ENCODE assay signal across 25 cellular contexts in the genomic region with DNA sequence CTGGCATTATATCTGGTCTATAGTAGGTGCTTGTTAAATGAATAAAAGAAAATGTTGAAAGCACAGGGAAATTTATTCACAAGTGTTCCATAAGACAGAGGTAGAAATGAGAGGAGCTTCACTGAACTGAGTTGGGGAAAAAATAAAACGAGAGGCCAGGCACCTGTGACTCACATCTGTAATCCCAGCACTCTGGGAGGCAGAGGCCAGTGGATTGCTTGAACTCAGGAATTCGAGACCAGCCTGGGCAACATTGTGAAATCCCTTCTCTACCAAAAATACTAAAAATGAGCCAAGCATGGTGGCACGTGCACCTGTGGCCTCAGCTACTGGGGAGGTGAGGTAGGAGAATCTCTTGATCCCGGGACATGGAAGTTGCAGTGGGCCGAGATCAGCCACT.
"Had no signal": no experiment of that assay in that cellular context is flagged by ENCODE, and none has a peak within 500 bp of the region (broad histone marks: within the 10 kb centered on the region; RNA-seq: fewer than 3 reads in every experiment).

No MANE protein-coding gene starts in this region.

- H3K9me3 Mint-ChIP-seq: activated CD4-positive, alpha-beta memory T cell treated with anti-CD3 and anti-CD28 coated beads for 36 hours; activated CD4-positive, alpha-beta T cell treated with anti-CD3 and anti-CD28 coated beads, Interleukin-2, amount 10 ng/mL, durations not matched to agents 7 days and 5 days; activated naive CD4-positive, alpha-beta T cell treated with anti-CD3 and anti-CD28 coated beads, Interleukin-2, amount 10 ng/mL, durations not matched to agents 7 days and 5 days; activated naive CD8-positive, alpha-beta T cell treated with anti-CD3 and anti-CD28 coated beads for 36 hours; activated T-helper 2 cell treated with anti-CD3 and anti-CD28 coated beads, Interferon-gamma antibody, Interleukin-2, Interleukin-4, amounts not matched to agents 10 μg/mL and 5 μg/mL and 100 μg/mL, durations not matched to agents 14 hours and 24 hours and 36 hours had no signal

- H3K4me1 Mint-ChIP-seq: activated CD4-positive, alpha-beta T cell treated with anti-CD3 and anti-CD28 coated beads, Interleukin-2, amount 10 ng/mL, durations not matched to agents 7 days and 5 days; activated naive CD4-positive, alpha-beta T cell treated with anti-CD3 and anti-CD28 coated beads, Interleukin-2, amount 10 ng/mL, durations not matched to agents 7 days and 5 days; activated naive CD8-positive, alpha-beta T cell treated with anti-CD3 and anti-CD28 coated beads for 36 hours had no signal

- H3K27ac ChIP-seq: KMS-11, VCaP had no signal

- DNase-seq: activated CD4-positive, alpha-beta memory T cell treated with anti-CD3 and anti-CD28 coated beads for 36 hours; activated CD4-positive, alpha-beta T cell treated with anti-CD3 and anti-CD28 coated beads, Interleukin-2, amount 10 ng/mL, durations not matched to agents 7 days and 5 days; activated CD4-positive, CD25-positive, alpha-beta regulatory T cell; activated CD8-positive, alpha-beta memory T cell treated with anti-CD3 and anti-CD28 coated beads for 24 hours; activated gamma-delta T cell treated with Interleukin-2 at 50 U/mL for 16 hours; activated naive CD4-positive, alpha-beta T cell treated with anti-CD3 and anti-CD28 coated beads, Interleukin-2, amount 10 ng/mL, durations not matched to agents 7 days and 5 days; activated naive CD8-positive, alpha-beta T cell treated with anti-CD3 and anti-CD28 coated beads for 36 hours; activated T-cell treated with anti-CD3 and anti-CD28 coated beads, Interleukin-2, amount 50 U/mL, for 48 hours; anterior cingulate cortex; caudate nucleus; NCI-H1105 treated with DMSO at 0.1 percent for 48 hours; NCI-H1436 treated with DMSO at 0.1 percent for 48 hours; NCI-H187; NCI-H2081 treated with DMSO at 0.1 percent for 48 hours; NCI-H446; NCI-H524; PC-3; SHP77 treated with DMSO at 0.1 percent for 48 hours; T-helper 2 cell; T1000 had no signal

- FAIRE-seq: RCC 7860, TTC549 had no signal

- H3K27me3 Mint-ChIP-seq: activated CD4-positive, alpha-beta memory T cell treated with anti-CD3 and anti-CD28 coated beads for 36 hours; activated naive CD4-positive, alpha-beta T cell treated with anti-CD3 and anti-CD28 coated beads, Interleukin-2, amount 10 ng/mL, durations not matched to agents 7 days and 5 days had no signal

- H3K4me3 Mint-ChIP-seq: activated CD4-positive, alpha-beta memory T cell treated with anti-CD3 and anti-CD28 coated beads for 36 hours; activated CD4-positive, alpha-beta T cell treated with anti-CD3 and anti-CD28 coated beads, Interleukin-2, amount 10 ng/mL, durations not matched to agents 7 days and 5 days; activated naive CD4-positive, alpha-beta T cell treated with anti-CD3 and anti-CD28 coated beads, Interleukin-2, amount 10 ng/mL, durations not matched to agents 7 days and 5 days; activated naive CD8-positive, alpha-beta T cell treated with anti-CD3 and anti-CD28 coated beads for 36 hours had no signal

- H3K27ac Mint-ChIP-seq: activated CD4-positive, alpha-beta memory T cell treated with anti-CD3 and anti-CD28 coated beads for 36 hours; activated CD4-positive, alpha-beta T cell treated with anti-CD3 and anti-CD28 coated beads, Interleukin-2, amount 10 ng/mL, durations not matched to agents 7 days and 5 days; activated naive CD4-positive, alpha-beta T cell treated with anti-CD3 and anti-CD28 coated beads, Interleukin-2, amount 10 ng/mL, durations not matched to agents 7 days and 5 days; activated naive CD8-positive, alpha-beta T cell treated with anti-CD3 and anti-CD28 coated beads for 36 hours; activated T-helper 2 cell treated with anti-CD3 and anti-CD28 coated beads, Interferon-gamma antibody, Interleukin-2, Interleukin-4, amounts not matched to agents 10 μg/mL and 5 μg/mL and 100 μg/mL, durations not matched to agents 14 hours and 24 hours and 36 hours had no signal

- ATAC-seq: PC-3 had no signal

- H3K36me3 Mint-ChIP-seq: activated CD4-positive, alpha-beta memory T cell treated with anti-CD3 and anti-CD28 coated beads for 36 hours; activated naive CD4-positive, alpha-beta T cell treated with anti-CD3 and anti-CD28 coated beads, Interleukin-2, amount 10 ng/mL, durations not matched to agents 7 days and 5 days; activated naive CD8-positive, alpha-beta T cell treated with anti-CD3 and anti-CD28 coated beads for 36 hours had no signal
